Comparison of ENCODE assay signal across 16 cellular contexts in the genomic region with DNA sequence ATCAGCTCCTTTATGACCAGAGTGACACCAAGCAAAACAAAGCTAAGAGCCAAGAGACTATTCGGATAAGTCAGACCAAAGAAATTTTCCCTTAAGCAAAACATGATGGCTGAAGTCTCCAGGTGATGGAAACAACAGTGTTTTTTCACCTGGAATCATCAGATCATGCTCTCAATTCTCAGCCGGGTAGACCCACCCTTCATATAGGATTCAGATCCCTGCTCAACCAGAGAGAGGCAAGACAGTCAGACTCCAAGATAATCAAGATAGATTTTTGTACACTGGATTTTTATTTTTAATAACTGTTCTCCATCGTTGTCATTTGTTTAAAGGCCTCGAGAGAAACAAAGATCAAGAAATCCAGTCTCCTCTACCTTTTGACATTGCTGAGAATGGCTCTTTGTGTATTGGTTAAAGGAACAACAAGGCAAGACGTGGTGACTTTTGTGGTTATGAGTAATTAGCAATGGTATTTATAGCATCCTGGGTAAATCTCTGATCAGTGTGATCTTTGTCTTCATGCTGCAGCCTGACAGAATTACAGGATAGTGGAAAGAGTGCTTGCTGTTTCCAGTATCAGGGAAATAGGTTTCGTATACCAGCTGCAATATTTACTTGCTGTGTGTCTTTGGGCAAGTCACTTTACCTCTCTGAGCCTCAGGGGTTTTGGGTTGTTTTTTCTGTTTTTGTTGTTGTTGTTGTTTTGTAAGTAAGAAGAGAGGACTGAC. TPM values are rescaled to one million over a fixed set of nuclear protein-coding genes. Genes with fewer than 3 reads are reported as not detected.
A peak's percentile ranks its signal among the peaks of the same experiment; 100 is the strongest.
DNase-seq lines count a peak whose midpoint lies in the region; ATAC-seq and TF ChIP-seq lines count a peak whose summit lies in the region.
"Had no signal": no experiment of that assay in that cellular context is flagged by ENCODE, and none has a peak within 500 bp of the region (broad histone marks: within the 10 kb centered on the region; RNA-seq: fewer than 3 reads in every experiment).

No MANE protein-coding gene starts in this region.

- TF ChIP-seq CTCF in IMR-90 (conservative IDR thresholded peaks at IDR 0.05; ENCODE audit: low read depth, low read length) = no peak
- no peak for TF ChIP-seq CTCF in astrocyte of the spinal cord (IDR thresholded peaks at IDR 0.05; ENCODE audit: low read depth, low read length)

- H3K9me1 ChIP-seq in IMR-90 (ENCODE audit: insufficient read depth, low read length) = no peaks in the 10 kb centered on the region; the same call in 1 of the 2 replicates

- H3K9ac ChIP-seq in BLaER1 = no peak overlapping the region; the same call in 1 of the 2 replicates
- H3K9ac ChIP-seq in IMR-90 (ENCODE audit: low read depth, low read length) = no peak overlapping the region

- H2AK5ac ChIP-seq in IMR-90 (ENCODE audit: low read depth, low read length) = no peak overlapping the region

- H4K20me1 ChIP-seq in BLaER1 = no peaks in the 10 kb centered on the region
- H4K20me1 ChIP-seq in IMR-90 (ENCODE audit: insufficient read depth, low read length) = no peaks in the 10 kb centered on the region

- H3K23ac ChIP-seq in IMR-90 (ENCODE audit: low read depth, low read length) = no peak overlapping the region

- ATAC-seq in IMR-90 (ENCODE audit: low read depth) = peak; percentile 54
- no peak for ATAC-seq in stimulated activated naive B cell treated with anti-CD40 and anti-IgM and Interleukin-4, amounts not matched to agents 10 μg/mL and 1 μg/mL and 100 μg/mL, for 72 hours (replicated peaks)

- H3K4me3 Mint-ChIP-seq in stimulated activated naive B cell treated with anti-CD40 and anti-IgM and Interleukin-4, amounts not matched to agents 10 μg/mL and 1 μg/mL and 100 μg/mL, for 72 hours = no peak overlapping the region
- H3K4me3 Mint-ChIP-seq: CD8-positive, alpha-beta memory T cell; central memory CD8-positive, alpha-beta T cell; H9 had no signal

- CTCF ChIA-PET in IMR-90 (lab: Yijun Ruan, JAX) = interaction anchor here (0.7 kb wide), 1 partner anchor 9 kb away, joined by 3 read pairs; no protein-coding TSS in a partner anchor

- H2AK9ac ChIP-seq in IMR-90 (replicated peaks; ENCODE audit: low read depth, low read length, poor library complexity) = no peak overlapping the region

- H3K79me1 ChIP-seq in IMR-90 (ENCODE audit: low read depth in 1 of 2, low read length in 2 of 2) = no peaks in the 10 kb centered on the region

- H3K9me3 ChIP-seq in BLaER1 (no peaks in the 10 kb centered on the region), IMR-90 (ENCODE audit: control insufficient read depth, insufficient read depth, low read length) (no peaks in the 10 kb centered on the region)
- H3K9me3 ChIP-seq: left ventricle myocardium inferior, uterus had no signal

- no peak overlapping the region for H3K14ac ChIP-seq in IMR-90 (replicated peaks; ENCODE audit: low read depth, low read length)

- intact Hi-C loops in IMR-90 (cut with micrococcal nuclease) = no loop called here

- no peak overlapping the region for H3K18ac ChIP-seq in IMR-90 (ENCODE audit: low read depth, low read length)

- no peak overlapping the region for H2BK5ac ChIP-seq in IMR-90 (ENCODE audit: low read depth, low read length, poor library complexity, severe bottlenecking)

- dilution Hi-C loops in IMR-90 (cut with HindIII; ENCODE audit: low sequenced_read_pairs, unreplicated experiment) = no loop called here

- no peak overlapping the region for H3K4me3 ChIP-seq in BLaER1
- H3K4me3 ChIP-seq in IMR-90 (ENCODE audit: insufficient read depth, low read depth, low read length) = no peak overlapping the region
- H3K4me3 ChIP-seq in astrocyte of the spinal cord (ENCODE audit: low read depth, low read length) = no peak overlapping the region
- H3K4me3 ChIP-seq: left ventricle myocardium inferior, uterus had no signal

- TF ChIP-seq RAD21 in IMR-90 (IDR thresholded peaks at IDR 0.05; ENCODE audit: low read length) = no peak

- POLR2A ChIA-PET in IMR-90 (lab: Charles Lee; ENCODE audit: unreplicated experiment) = no interaction called here

- H3K4me1 Mint-ChIP-seq in stimulated activated naive B cell treated with anti-CD40 and anti-IgM and Interleukin-4, amounts not matched to agents 10 μg/mL and 1 μg/mL and 100 μg/mL, for 72 hours = no peaks in the 10 kb centered on the region
- H3K4me1 Mint-ChIP-seq: CD8-positive, alpha-beta memory T cell; central memory CD8-positive, alpha-beta T cell had no signal

- no peak overlapping the region for H3K56ac ChIP-seq in IMR-90 (ENCODE audit: extremely low read depth, insufficient read depth, low read length)

- H3K27me3 ChIP-seq in BLaER1 (no peaks in the 10 kb centered on the region), IMR-90 (ENCODE audit: control insufficient read depth, insufficient read depth, low read length) (peaks cover 7% of the 10 kb centered on the region)
- H3K27me3 ChIP-seq: uterus had no signal

- BruUV-seq in IMR-90 (replicated peaks; lab: Mats Ljungman, UMichigan) = no TSS peak

- DNase-seq in IMR-90 (peak; percentile 55), astrocyte of the spinal cord (ENCODE audit: low read depth, low spot score) (peak; percentile 57), kidney glomerular epithelial cell (lab: John Stamatoyannopoulos, UW) (peak; percentile 72), SKM-1 (lab: John Stamatoyannopoulos, UW; ENCODE audit: unreplicated experiment) (no peak), 8988T (no peak)
- DNase-seq in effector CD8-positive, alpha-beta T cell (lab: John Stamatoyannopoulos, UW) = no peak
- DNase-seq in stimulated activated naive B cell treated with anti-CD40 and anti-IgM and Interleukin-4, amounts not matched to agents 10 μg/mL and 1 μg/mL and 100 μg/mL, for 72 hours = no peak
- DNase-seq: activated CD4-positive, CD25-positive, alpha-beta regulatory T cell; CD8-positive, alpha-beta memory T cell; H9; KBM-7; left ventricle myocardium inferior; SIG-M5; uterus had no signal

- H3K36me3 ChIP-seq in BLaER1 (no peaks in the 10 kb centered on the region), IMR-90 (ENCODE audit: control insufficient read depth, insufficient read depth, low read length) (no peaks in the 10 kb centered on the region)
- H3K36me3 ChIP-seq: left ventricle myocardium inferior, uterus had no signal

- no peak for TF ChIP-seq POLR2A in IMR-90 (IDR thresholded peaks at IDR 0.05; ENCODE audit: low read depth, low read length)

- 50% methylated on average over 1 of the region's 6 CpGs; no CpG with 5 or more reads in 1 of the 2 experiments for WGBS in IMR-90 (ENCODE audit: extremely low coverage in 2 of 2, insufficient read length in 1 of 2), 2 experiments

- no peaks in the 10 kb centered on the region for H3K36me3 Mint-ChIP-seq in stimulated activated naive B cell treated with anti-CD40 and anti-IgM and Interleukin-4, amounts not matched to agents 10 μg/mL and 1 μg/mL and 100 μg/mL, for 72 hours
- H3K36me3 Mint-ChIP-seq: CD8-positive, alpha-beta memory T cell had no signal

- peak overlapping the region; percentile 71 for H3K4me2 ChIP-seq in BLaER1
- no peak overlapping the region for H3K4me2 ChIP-seq in IMR-90 (ENCODE audit: low read depth, low read length)

- H3K27me3 Mint-ChIP-seq in stimulated activated naive B cell treated with anti-CD40 and anti-IgM and Interleukin-4, amounts not matched to agents 10 μg/mL and 1 μg/mL and 100 μg/mL, for 72 hours = no peaks in the 10 kb centered on the region
- H3K27me3 Mint-ChIP-seq: CD8-positive, alpha-beta memory T cell had no signal

- no peak overlapping the region for H2BK15ac ChIP-seq in IMR-90 (ENCODE audit: low read depth, low read length)

- H2BK120ac ChIP-seq in IMR-90 (ENCODE audit: low read depth, low read length) = no peak overlapping the region

- H2AFZ ChIP-seq in IMR-90 (replicated peaks; ENCODE audit: low read length, poor library complexity) = no peak overlapping the region

- H4K91ac ChIP-seq in IMR-90 (ENCODE audit: insufficient read depth, low read depth, low read length) = no peak overlapping the region

- H3K4me1 ChIP-seq in BLaER1 (peaks cover 47% of the 10 kb centered on the region), IMR-90 (ENCODE audit: control insufficient read depth, insufficient read depth, low read length) (no peaks in the 10 kb centered on the region)
- H3K4me1 ChIP-seq: uterus had no signal

- no peak overlapping the region for H2BK20ac ChIP-seq in IMR-90 (ENCODE audit: low read depth, low read length)

- H3K4ac ChIP-seq in IMR-90 (ENCODE audit: low read depth, low read length) = no peak overlapping the region

- H4K8ac ChIP-seq in IMR-90 (ENCODE audit: low read depth in 2 of 2, low read length in 2 of 2) = no peak overlapping the region

- no peaks in the 10 kb centered on the region for H3K9me3 Mint-ChIP-seq in stimulated activated naive B cell treated with anti-CD40 and anti-IgM and Interleukin-4, amounts not matched to agents 10 μg/mL and 1 μg/mL and 100 μg/mL, for 72 hours
- H3K9me3 Mint-ChIP-seq: central memory CD8-positive, alpha-beta T cell; H9 had no signal

- H3K27ac ChIP-seq in BLaER1 (no peak overlapping the region), IMR-90 (ENCODE audit: insufficient read depth, low read length) (no peak overlapping the region)
- H3K27ac ChIP-seq: left ventricle myocardium inferior, uterus had no signal

- no peak overlapping the region for H4K5ac ChIP-seq in IMR-90 (ENCODE audit: low read depth, low read length)

- in situ Hi-C loops in IMR-90 (cut with MboI; ENCODE audit: low sequenced_read_pairs) = loop anchor here (25.0 kb wide), 3 partner anchors 880 to 1280 kb away; no protein-coding TSS in a partner anchor
- in situ Hi-C loops in astrocyte of the spinal cord (cut with HindIII; ENCODE audit: low sequenced_read_pairs) = no loop called here

- H3K27ac Mint-ChIP-seq in stimulated activated naive B cell treated with anti-CD40 and anti-IgM and Interleukin-4, amounts not matched to agents 10 μg/mL and 1 μg/mL and 100 μg/mL, for 72 hours = no peak overlapping the region

TF ChIP-seq in IMR-90, 13 proteins besides CTCF, POLR2A, EP300 and RAD21 (continues in another document):
- TF ChIP-seq SMC3 (IDR thresholded peaks at IDR 0.05; ENCODE audit: low read depth, low read length) (no peak), CEBPB (IDR thresholded peaks at IDR 0.05; ENCODE audit: low read depth, low read length) (no peak), RFX5 (IDR thresholded peaks at IDR 0.05; ENCODE audit: low read depth, low read length) (no peak), MXI1 (IDR thresholded peaks at IDR 0.05; ENCODE audit: borderline replicate concordance, low read depth, low read length) (no peak), BHLHE40 (IDR thresholded peaks at IDR 0.05; ENCODE audit: low read depth, low read length) (no peak)

RNA-seq across cellular contexts. Expression of a gene that starts 29.9 kb away (rescaled TPM):
- 3.0 and 11.1 TPM in 2 replicates for total RNA-seq in IMR-90 (2012; rRNA removed)
- polyA plus RNA-seq in IMR-90 (2012; rRNA removed) = 3.6 and 7.3 TPM in 2 replicates
- polyA plus RNA-seq in IMR-90 (2012; cell fraction: cytosol; rRNA removed) = 4.3 and 6.7 TPM in 2 replicates
- 32.9 and 35.8 TPM in 2 replicates for polyA plus RNA-seq in IMR-90 (2012; cell fraction: nucleus; rRNA removed; ENCODE audit: low replicate concordance)
- total RNA-seq: CD8-positive, alpha-beta memory T cell had no signal
- polyA plus RNA-seq: CD8-positive, alpha-beta memory T cell had no signal

Comparison
In these comparisons a context has a peak if more than half of its experiments do, and no peak if none do; other contexts are left out.
1. DNase-seq: peak in IMR-90 (single experiment), astrocyte of the spinal cord (single experiment) and kidney glomerular epithelial cell (single experiment); none in SKM-1 (single experiment), effector CD8-positive, alpha-beta T cell (single experiment), 8988T (single experiment) and stimulated activated naive B cell treated with anti-CD40 and anti-IgM and Interleukin-4, amounts not matched to agents 10 μg/mL and 1 μg/mL and 100 μg/mL, for 72 hours (single experiment).